ENCODE assay signal across 17 cellular contexts in the genomic region with DNA sequence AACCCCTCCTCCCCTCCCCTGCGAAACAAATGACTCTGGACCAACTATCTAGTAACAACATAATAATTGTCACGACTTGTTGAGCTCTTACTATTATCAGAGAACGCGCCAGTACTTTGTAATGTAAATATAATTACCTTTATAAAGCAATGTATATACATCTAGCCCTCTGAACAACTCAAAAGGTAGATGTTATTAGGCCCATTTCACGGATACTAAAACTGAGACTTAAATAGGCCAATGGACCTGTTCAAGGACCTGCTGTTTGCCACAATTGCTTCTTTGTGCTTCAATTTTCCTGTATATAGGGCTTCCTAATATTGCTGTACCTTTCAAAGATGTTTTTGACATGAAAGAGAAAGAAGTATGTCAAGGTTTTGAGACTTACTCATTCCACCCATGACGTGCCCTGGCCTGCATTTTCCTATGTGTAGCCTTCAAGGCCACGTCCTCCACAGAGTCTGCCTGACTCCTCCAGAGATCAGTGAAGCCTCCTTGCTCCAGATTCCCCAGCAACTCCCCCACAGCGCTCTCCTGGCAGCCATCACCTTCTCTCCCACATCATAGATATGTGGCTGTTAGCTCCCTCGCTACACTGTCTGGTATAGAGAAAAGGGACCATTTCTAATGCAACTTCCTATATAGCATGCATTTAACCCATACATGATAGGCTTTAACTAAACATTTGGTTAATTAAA.
DNase-seq lines count a peak whose midpoint lies in the region; FAIRE-seq and TF ChIP-seq lines count a peak whose summit lies in the region.
"Had no signal": no experiment of that assay in that cellular context is flagged by ENCODE, and none has a peak within 500 bp of the region (broad histone marks: within the 10 kb centered on the region; RNA-seq: fewer than 3 reads in every experiment).

No MANE protein-coding gene starts in this region.

- DNase-seq in A673 (ENCODE audit: low spot score): no peak
- DNase-seq in H1 (ENCODE audit: low read depth in 1 of 2, low spot score in 2 of 2): no peak
- DNase-seq in neural crest cell (ENCODE audit: low read depth, low spot score): no peak
- no peak for DNase-seq in germinal center (ENCODE audit: low spot score)
- DNase-seq in NCI-H1092 treated with DMSO at 0.1 percent for 48 hours (lab: John Stamatoyannopoulos, UW): no peak
- DNase-seq in stimulated activated CD4-positive, alpha-beta T cell treated with anti-CD3 and anti-CD28 coated beads, Interleukin-2, amount 100 ng/mL, for 48 hours: no peak
- no peak for DNase-seq in T-helper 9 cell
- DNase-seq: activated CD8-positive, alpha-beta memory T cell treated with anti-CD3 and anti-CD28 coated beads for 24 hours; activated naive CD8-positive, alpha-beta T cell treated with anti-CD3 and anti-CD28 coated beads, Interleukin-2, amount 50 U/mL, for 24 hours; lower lobe of right lung; naive B cell; NCI-H187 treated with DMSO at 0.1 percent for 48 hours; stimulated activated naive CD8-positive, alpha-beta T cell treated with anti-CD3 and anti-CD28 coated beads, Interleukin-15, amount 100 ng/mL, for 72 hours; T-helper 1 cell had no signal

- FAIRE-seq in H1 (lab: Jason Lieb, UNC): no peak
- FAIRE-seq: frontal cortex had no signal

- intact Hi-C loops in A673 (cut with micrococcal nuclease; ENCODE audit: unreplicated experiment): no loop called here

- H3K23me2 ChIP-seq in H1 (ENCODE audit: low read depth, low read length): no peaks in the 10 kb centered on the region

- TF ChIP-seq EP300 in H1 (IDR thresholded peaks at IDR 0.05; ENCODE audit: borderline replicate concordance in 1 of 2, low read depth in 2 of 2, low read length in 2 of 2): no peak

- H3K9ac ChIP-seq in OCI-LY3 (ENCODE audit: low read length) (no peak overlapping the region), H1 (replicated peaks in 1 of 4; ENCODE audit: extremely low read depth in 1 of 4, low read depth in 3 of 4, low read length in 3 of 4) (no peak overlapping the region)

- peaks cover 2% of the 10 kb centered on the region for H3K36me3 Mint-ChIP-seq in neural crest cell (ENCODE audit: low read depth)
- H3K36me3 Mint-ChIP-seq: naive B cell had no signal

- H4K20me1 ChIP-seq in OCI-LY3 (ENCODE audit: insufficient read depth, low read length) (no peaks in the 10 kb centered on the region), H1 (replicated peaks in 1 of 2; ENCODE audit: control insufficient read depth in 1 of 2, insufficient read depth in 2 of 2, low read length in 2 of 2) (no peaks in the 10 kb centered on the region)

- H3K56ac ChIP-seq in H1 (replicated peaks; ENCODE audit: insufficient read length, low read depth, low read length): no peak overlapping the region

- no peak overlapping the region for H3K18ac ChIP-seq in H1 (ENCODE audit: extremely low read depth, low read length)

- no peak overlapping the region for H2BK5ac ChIP-seq in H1 (ENCODE audit: low read depth, low read length)

- no peaks in the 10 kb centered on the region for H3K27me3 ChIP-seq in A673 (replicated peaks; ENCODE audit: insufficient read depth, low read depth, low read length, poor library complexity)
- H3K27me3 ChIP-seq in OCI-LY3 (ENCODE audit: low read depth, low read length): no peaks in the 10 kb centered on the region
- no peaks in the 10 kb centered on the region for H3K27me3 ChIP-seq in H1 (replicated peaks in 1 of 4; ENCODE audit: control insufficient read depth in 3 of 4, extremely low read depth in 1 of 4, insufficient read depth in 3 of 4, low read length in 3 of 4)

- TF ChIP-seq CTCF in A673 (conservative IDR thresholded peaks at IDR 0.05; ENCODE audit: low read depth, low read length) (no peak), OCI-LY3 (IDR thresholded peaks at IDR 0.05; ENCODE audit: low read depth, low read length) (no peak), H1 (IDR thresholded peaks at IDR 0.05; ENCODE audit: control extremely low read depth in 1 of 3, insufficient read depth in 1 of 3, low read depth in 1 of 3, low read length in 3 of 3) (no peak), neural crest cell (conservative IDR thresholded peaks at IDR 0.05) (no peak)

- H3K4me1 Mint-ChIP-seq in neural crest cell: peaks cover 38% of the 10 kb centered on the region

- H2BK15ac ChIP-seq in H1 (ENCODE audit: low read length): 0 out of 2 replicates have a peak overlapping the region, but pooled peaks have one; percentile 3

- H3K14ac ChIP-seq in H1 (ENCODE audit: insufficient read length): no peak overlapping the region

- no peak overlapping the region for H3K23ac ChIP-seq in H1 (ENCODE audit: insufficient read length)

- CTCF ChIA-PET in A673 (lab: Charles Lee) (no interaction called here), H1 (lab: Charles Lee; ENCODE audit: partially characterized antibody) (interaction anchor here (0.6 kb wide), 2 partner anchors 33 to 215 kb away, joined by 3 read pairs; no protein-coding TSS in a partner anchor)

- no TSS peak for BruUV-seq in A673 (replicated peaks; lab: Mats Ljungman, UMichigan)

- H2AFZ ChIP-seq in OCI-LY3 (ENCODE audit: low read depth, low read length): no peak overlapping the region; the same call in 1 of the 2 replicates
- H2AFZ ChIP-seq in H1 (ENCODE audit: low read length): no peak overlapping the region

- no peaks in the 10 kb centered on the region for H3K36me3 ChIP-seq in A673 (ENCODE audit: insufficient read depth, low read length, poor library complexity, severe bottlenecking)
- no peaks in the 10 kb centered on the region for H3K36me3 ChIP-seq in OCI-LY3 (replicated peaks; ENCODE audit: low read depth, low read length)
- H3K36me3 ChIP-seq in H1 (ENCODE audit: control insufficient read depth in 2 of 4, insufficient read depth in 4 of 4, low read length in 3 of 4): no peaks in the 10 kb centered on the region
- H3K36me3 ChIP-seq: lower lobe of right lung had no signal

- no peak overlapping the region for H4K91ac ChIP-seq in H1 (replicated peaks; ENCODE audit: insufficient read length, low read length)

- H3K4me3 Mint-ChIP-seq in neural crest cell: no peak overlapping the region
- H3K4me3 Mint-ChIP-seq: activated naive CD8-positive, alpha-beta T cell treated with anti-CD3 and anti-CD28 coated beads, Interleukin-2, amount 50 U/mL, for 24 hours; naive B cell; stimulated activated naive CD8-positive, alpha-beta T cell treated with anti-CD3 and anti-CD28 coated beads, Interleukin-15, amount 100 ng/mL, for 72 hours had no signal

- no peaks in the 10 kb centered on the region for H3K79me2 ChIP-seq in OCI-LY3 (ENCODE audit: low read length)
- no peaks in the 10 kb centered on the region for H3K79me2 ChIP-seq in H1 (ENCODE audit: control insufficient read depth in 1 of 2, insufficient read depth in 2 of 2, low read length in 2 of 2)

- H3K9me3 ChIP-seq in A673 (ENCODE audit: low read depth, low read length, poor library complexity, severe bottlenecking) (no peaks in the 10 kb centered on the region), OCI-LY3 (ENCODE audit: insufficient read depth, low read length) (no peaks in the 10 kb centered on the region), H1 (ENCODE audit: insufficient read depth in 2 of 2, low read depth in 1 of 2, low read length in 1 of 2) (no peaks in the 10 kb centered on the region)
- H3K9me3 ChIP-seq: lower lobe of right lung had no signal

- TF ChIP-seq RAD21 in H1 (IDR thresholded peaks at IDR 0.05 in 1 of 2, conservative IDR thresholded peaks at IDR 0.05 in 1 of 2; ENCODE audit: low read depth in 2 of 2, low read length in 2 of 2): no peak

- H2BK12ac ChIP-seq in H1 (ENCODE audit: low read depth, low read length): 0 out of 2 replicates have a peak overlapping the region, but pooled peaks have one; percentile 21

- H2AK5ac ChIP-seq in H1 (ENCODE audit: low read depth, low read length): no peak overlapping the region

- H3K4me1 ChIP-seq in A673 (ENCODE audit: insufficient read depth, low read length, poor library complexity, severe bottlenecking) (peaks cover 29% of the 10 kb centered on the region), OCI-LY3 (ENCODE audit: low read length) (peaks cover 8% of the 10 kb centered on the region), H1 (replicated peaks in 1 of 4; ENCODE audit: control insufficient read depth in 3 of 4, insufficient read depth in 4 of 4, low read length in 3 of 4) (peaks cover 0 to 8% (median 5%) of the 10 kb centered on the region in 4 experiments; a peak in 4 of 7 replicates)

- H3K27ac ChIP-seq in A673 (ENCODE audit: low read depth, low read length, poor library complexity, severe bottlenecking): peak overlapping the region; percentile 62
- H3K27ac ChIP-seq in OCI-LY3 (ENCODE audit: low read length): no peak overlapping the region
- no peak overlapping the region for H3K27ac ChIP-seq in H1 (ENCODE audit: low read depth, low read length)
- H3K27ac ChIP-seq: lower lobe of right lung, VCaP had no signal

- peak overlapping the region; percentile 91 for H2BK20ac ChIP-seq in H1 (ENCODE audit: low read length)

- H3K4me3 ChIP-seq in A673 (ENCODE audit: low read depth, low read length, poor library complexity, severe bottlenecking) (no peak overlapping the region), OCI-LY3 (ENCODE audit: low read length) (no peak overlapping the region), H1 (ENCODE audit: extremely low read depth in 1 of 4, insufficient read depth in 2 of 4, low read depth in 3 of 4, low read length in 4 of 4) (no peak overlapping the region)
- H3K4me3 ChIP-seq: lower lobe of right lung had no signal

- H3K27ac Mint-ChIP-seq in neural crest cell (ENCODE audit: unreplicated experiment): peak overlapping the region; percentile 68
- H3K27ac Mint-ChIP-seq: activated naive CD8-positive, alpha-beta T cell treated with anti-CD3 and anti-CD28 coated beads, Interleukin-2, amount 50 U/mL, for 24 hours; naive B cell; stimulated activated naive CD8-positive, alpha-beta T cell treated with anti-CD3 and anti-CD28 coated beads, Interleukin-15, amount 100 ng/mL, for 72 hours had no signal

- H3K27me3 Mint-ChIP-seq in neural crest cell (ENCODE audit: low read depth): no peaks in the 10 kb centered on the region
- H3K27me3 Mint-ChIP-seq: activated naive CD8-positive, alpha-beta T cell treated with anti-CD3 and anti-CD28 coated beads, Interleukin-2, amount 50 U/mL, for 24 hours; stimulated activated naive CD8-positive, alpha-beta T cell treated with anti-CD3 and anti-CD28 coated beads, Interleukin-15, amount 100 ng/mL, for 72 hours had no signal

- no peaks in the 10 kb centered on the region for H3K79me1 ChIP-seq in H1 (ENCODE audit: low read depth, low read length)

- H2BK120ac ChIP-seq in H1 (replicated peaks; ENCODE audit: low read depth, low read length): no peak overlapping the region

- TF ChIP-seq POLR2A in H1 (IDR thresholded peaks at IDR 0.05; ENCODE audit: control extremely low read depth in 1 of 2, low read depth in 2 of 2, low read length in 2 of 2): no peak

- WGBS in H1 (ENCODE audit: extremely low coverage in 1 of 2, insufficient coverage in 1 of 2, insufficient read length in 1 of 2, insufficient replicate concordance in 2 of 2, low coverage in 1 of 2, low lambda C conversion rate in 2 of 2, missing lambda C conversion rate in 1 of 2), 2 experiments: 84% methylated on average over 9 of the region's 9 CpGs; no CpG with 5 or more reads in 1 of the 2 experiments

- H4K8ac ChIP-seq in H1 (ENCODE audit: extremely low read depth, insufficient read depth, low read length): no peak overlapping the region

- POLR2A ChIA-PET in A673 (lab: Charles Lee; ENCODE audit: low non-redundant PET) (no interaction called here), H1 (lab: Charles Lee; ENCODE audit: partially characterized antibody) (interaction anchor here (1.2 kb wide), 1 partner anchor 24 kb away, joined by 3 read pairs; no protein-coding TSS in a partner anchor)

- peak overlapping the region; percentile 51; the same call in 1 of the 2 replicates for H3K4me2 ChIP-seq in OCI-LY3 (ENCODE audit: low read length)
- no peak overlapping the region for H3K4me2 ChIP-seq in H1 (ENCODE audit: insufficient read depth in 1 of 2, low read depth in 2 of 2, low read length in 2 of 2)

- no peak overlapping the region for H3K4ac ChIP-seq in H1 (replicated peaks; ENCODE audit: insufficient read length, low read depth, low read length)

- no peak overlapping the region for H4K5ac ChIP-seq in H1 (ENCODE audit: insufficient read length, low read depth, low read length)

- no peaks in the 10 kb centered on the region for H3K9me3 Mint-ChIP-seq in neural crest cell
- H3K9me3 Mint-ChIP-seq: activated naive CD8-positive, alpha-beta T cell treated with anti-CD3 and anti-CD28 coated beads, Interleukin-2, amount 50 U/mL, for 24 hours; naive B cell; stimulated activated naive CD8-positive, alpha-beta T cell treated with anti-CD3 and anti-CD28 coated beads, Interleukin-15, amount 100 ng/mL, for 72 hours had no signal
